Comparison of ENCODE assay signal across 27 cellular contexts in genomic region chr13:99798756-99799155, GRCh38.
"Had no signal": no experiment of that assay in that cellular context is flagged by ENCODE, and none has a peak within 500 bp of the region (broad histone marks: within the 10 kb centered on the region; RNA-seq: fewer than 3 reads in every experiment).

No MANE protein-coding gene starts in this region.

- H3K27ac ChIP-seq: coronary artery, esophagus muscularis mucosa, foreskin keratinocyte, gastroesophageal sphincter, heart left ventricle, lower lobe of right lung, ovary, psoas muscle, sigmoid colon, testis, tibial nerve, upper lobe of right lung, uterus had no signal

- H3K27ac Mint-ChIP-seq: naive thymus-derived CD8-positive, alpha-beta T cell; nephron progenitor cell; stimulated activated effector memory CD8-positive, alpha-beta T cell treated with anti-CD3 and anti-CD28 coated beads, Interleukin-12 subunit alpha, Interleukin-12 subunit beta, amount 100 ng/mL, for 72 hours had no signal

- H3K4me1 Mint-ChIP-seq: naive thymus-derived CD8-positive, alpha-beta T cell; stimulated activated effector memory CD8-positive, alpha-beta T cell treated with anti-CD3 and anti-CD28 coated beads, Interleukin-12 subunit alpha, Interleukin-12 subunit beta, amount 100 ng/mL, for 72 hours had no signal

- H3K4me1 ChIP-seq: esophagus muscularis mucosa, foreskin keratinocyte, gastroesophageal sphincter, heart left ventricle, lower lobe of right lung, psoas muscle, sigmoid colon, testis, tibial nerve, upper lobe of right lung, uterus had no signal

- H3K9me3 ChIP-seq: esophagus muscularis mucosa, gastroesophageal sphincter, heart left ventricle, lower lobe of right lung, ovary, psoas muscle, sigmoid colon, testis, tibial nerve, upper lobe of right lung, uterus had no signal

- H3K36me3 Mint-ChIP-seq: stimulated activated effector memory CD8-positive, alpha-beta T cell treated with anti-CD3 and anti-CD28 coated beads, Interleukin-12 subunit alpha, Interleukin-12 subunit beta, amount 100 ng/mL, for 72 hours had no signal

- H3K36me3 ChIP-seq: esophagus muscularis mucosa, gastroesophageal sphincter, heart left ventricle, lower lobe of right lung, ovary, sigmoid colon, tibial nerve, upper lobe of right lung, uterus had no signal

- H3K27me3 Mint-ChIP-seq: naive thymus-derived CD8-positive, alpha-beta T cell had no signal

- H3K4me3 ChIP-seq: coronary artery, esophagus muscularis mucosa, gastroesophageal sphincter, heart left ventricle, lower lobe of right lung, ovary, psoas muscle, sigmoid colon, testis, tibial nerve, upper lobe of right lung, uterus had no signal

- H3K27me3 ChIP-seq: esophagus muscularis mucosa, foreskin keratinocyte, gastroesophageal sphincter, heart left ventricle, ovary, sigmoid colon, testis, tibial nerve, upper lobe of right lung, uterus had no signal

- ATAC-seq: foreskin keratinocyte; gastroesophageal sphincter; heart left ventricle; left ventricle myocardium superior; lower lobe of right lung; naive thymus-derived CD8-positive, alpha-beta T cell; psoas muscle; right cardiac atrium; stimulated activated effector memory CD8-positive, alpha-beta T cell treated with anti-CD3 and anti-CD28 coated beads, Interleukin-12 subunit alpha, Interleukin-12 subunit beta, amount 100 ng/mL, for 72 hours; stimulated activated naive CD8-positive, alpha-beta T cell treated with anti-CD3 and anti-CD28 coated beads, Interleukin-15, Interleukin-2, amounts not matched to agents 100 U/mL and 50 U/mL, for 24 hours; upper lobe of right lung had no signal

- H3K9me3 Mint-ChIP-seq: naive thymus-derived CD8-positive, alpha-beta T cell; nephron progenitor cell; stimulated activated effector memory CD8-positive, alpha-beta T cell treated with anti-CD3 and anti-CD28 coated beads, Interleukin-12 subunit alpha, Interleukin-12 subunit beta, amount 100 ng/mL, for 72 hours had no signal

- DNase-seq: dermis blood vessel endothelial cell; effector memory CD4-positive, alpha-beta T cell; heart left ventricle; hippocampal formation; left ventricle myocardium superior; lower lobe of right lung; naive thymus-derived CD8-positive, alpha-beta T cell; nephron progenitor cell; occipital lobe; ovary; posterior cingulate gyrus; psoas muscle; right cardiac atrium; sigmoid colon; stimulated activated CD4-positive, alpha-beta T cell treated with anti-CD3 and anti-CD28 coated beads, Interleukin-2, amount 100 ng/mL, for 24 hours; stimulated activated CD4-positive, alpha-beta T cell treated with anti-CD3 and anti-CD28 coated beads, Interleukin-4, amount 100 ng/mL, for 24 hours; stimulated activated naive CD8-positive, alpha-beta T cell treated with anti-CD3 and anti-CD28 coated beads, Interleukin-15, Interleukin-2, amounts not matched to agents 100 U/mL and 50 U/mL, for 24 hours; substantia nigra; testis; upper lobe of right lung; uterus had no signal

- H3K4me3 Mint-ChIP-seq: naive thymus-derived CD8-positive, alpha-beta T cell; nephron progenitor cell; stimulated activated effector memory CD8-positive, alpha-beta T cell treated with anti-CD3 and anti-CD28 coated beads, Interleukin-12 subunit alpha, Interleukin-12 subunit beta, amount 100 ng/mL, for 72 hours had no signal
